14 cellular contexts compared by ENCODE assay signal in the genomic region with DNA sequence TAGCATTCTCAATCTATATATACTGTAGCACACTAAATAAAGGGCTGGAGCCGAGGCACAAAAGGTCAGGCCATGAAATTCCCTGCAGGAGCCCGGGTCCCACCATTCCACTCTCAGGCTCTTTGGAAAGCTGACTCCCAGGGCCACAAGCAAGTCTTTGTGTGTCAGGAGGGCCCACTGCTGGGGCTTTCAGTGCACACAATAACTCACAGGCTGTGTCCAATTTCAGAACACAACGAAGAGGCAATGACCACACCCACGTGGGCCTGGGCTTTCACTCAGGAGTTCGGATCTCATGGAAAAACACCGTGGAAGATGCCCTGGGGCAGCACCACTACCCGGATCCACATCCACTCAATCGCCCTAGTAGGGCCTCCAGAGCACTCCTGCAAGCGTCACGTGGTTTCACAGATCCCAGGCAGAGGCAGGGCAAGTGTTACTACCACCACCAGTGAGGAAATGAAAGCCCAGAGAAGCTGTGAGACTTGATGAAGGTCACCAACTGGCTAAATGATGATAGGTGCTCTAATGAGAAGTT.
DNase-seq lines count a peak whose midpoint lies in the region; ATAC-seq, FAIRE-seq and TF ChIP-seq lines count a peak whose summit lies in the region.
"Had no signal": no experiment of that assay in that cellular context is flagged by ENCODE, and none has a peak within 500 bp of the region (broad histone marks: within the 10 kb centered on the region; RNA-seq: fewer than 3 reads in every experiment).

No MANE protein-coding gene starts in this region.

- H2AFZ ChIP-seq in GM12878 (ENCODE audit: control insufficient read depth, low read depth, low read length): no peak overlapping the region

- H3K4me3 ChIP-seq in GM12878 (no peak overlapping the region), psoas muscle (no peak overlapping the region), stomach (no peak overlapping the region), prostate gland (no peak overlapping the region)

- H3K36me3 ChIP-seq in GM12878 (ENCODE audit: control insufficient read depth in 2 of 2, insufficient read depth in 2 of 2, low read length in 1 of 2) (no peaks in the 10 kb centered on the region), psoas muscle (ENCODE audit: insufficient read depth in 1 of 2, low read depth in 1 of 2) (no peaks in the 10 kb centered on the region), stomach (no peaks in the 10 kb centered on the region), prostate gland (no peaks in the 10 kb centered on the region)

- H4K20me1 ChIP-seq in GM12878 (ENCODE audit: control insufficient read depth, insufficient read depth): no peaks in the 10 kb centered on the region

- in situ Hi-C loops in GM12878 (cut with MboI): no loop called here

- FAIRE-seq in GM12878 (lab: Jason Lieb, UNC): no peak

- intact Hi-C loops in GM12878 (cut with micrococcal nuclease; ENCODE audit: unreplicated experiment) (no loop called here), psoas muscle (cut with DNase I) (no loop called here), stomach (cut with DNase I; ENCODE audit: low total_unique reads) (no loop called here), prostate gland (cut with DNase I) (no loop called here)

- ATAC-seq in GM12878 (no peak), psoas muscle (peak; percentile 45 to 63 (median 55)), GM18520 (IDR thresholded peaks at IDR 0.05; ENCODE audit: unreplicated experiment) (no peak)

- H3K4me2 ChIP-seq in GM12878 (ENCODE audit: control insufficient read depth, insufficient read depth): no peak overlapping the region

- CTCF ChIA-PET in GM12878 (lab: Yijun Ruan, JAX): no interaction called here

- SMC1A ChIA-PET in GM12878 (lab: Charles Lee; ENCODE audit: uncharacterized antibody, unreplicated experiment): no interaction called here

- no peak for TF ChIP-seq RAD21 in Ishikawa (IDR thresholded peaks at IDR 0.05; ENCODE audit: low read depth)
- no peak for TF ChIP-seq RAD21 in GM12878 (IDR thresholded peaks at IDR 0.05; ENCODE audit: insufficient read depth, low read depth, low read length)

- no peak for DNase-seq in GM12878 (ENCODE audit: low read depth, low spot score)
- peak; percentile 60 for DNase-seq in islet precursor cell
- no peak for DNase-seq in psoas muscle
- no peak for DNase-seq in DMS153 (lab: John Stamatoyannopoulos, UW)
- DNase-seq in stomach: no peak
- no peak for DNase-seq in prostate gland (ENCODE audit: low spot score)
- DNase-seq: activated CD4-positive, alpha-beta T cell treated with anti-CD3 and anti-CD28 coated beads, Interleukin-2, amount 10 ng/mL, durations not matched to agents 7 days and 5 days; GOT3; NCI-H510A; stimulated activated CD8-positive, alpha-beta memory T cell treated with anti-CD3 and anti-CD28 coated beads, Interleukin-4, amount 100 ng/mL, for 48 hours; T-helper 9 cell had no signal

- POLR2A ChIA-PET in GM12878 (lab: Charles Lee): no interaction called here

- no peak for TF ChIP-seq EP300 in Ishikawa (IDR thresholded peaks at IDR 0.05; ENCODE audit: borderline replicate concordance)
- no peak for TF ChIP-seq EP300 in GM12878 (IDR thresholded peaks at IDR 0.05; ENCODE audit: borderline replicate concordance in 1 of 2, control insufficient read depth in 1 of 2, low read depth in 2 of 2, low read length in 2 of 2)
- TF ChIP-seq EP300 in stomach (IDR thresholded peaks at IDR 0.05): no peak

- H3K27me3 ChIP-seq in GM12878 (replicated peaks in 1 of 2; ENCODE audit: control insufficient read depth in 2 of 2, insufficient read depth in 2 of 2, low read length in 1 of 2): no peaks in the 10 kb centered on the region; a peak in 1 of 4 replicates
- no peaks in the 10 kb centered on the region for H3K27me3 ChIP-seq in psoas muscle (ENCODE audit: insufficient read depth in 3 of 3, low read length in 2 of 3)
- no peaks in the 10 kb centered on the region for H3K27me3 ChIP-seq in stomach
- H3K27me3 ChIP-seq in prostate gland (replicated peaks; ENCODE audit: insufficient read depth): no peaks in the 10 kb centered on the region

- H3K4me1 ChIP-seq in GM12878 (ENCODE audit: control insufficient read depth, insufficient read depth, low read length) (no peaks in the 10 kb centered on the region), psoas muscle (peaks cover 38% of the 10 kb centered on the region), stomach (peaks cover 3 to 23% (median 13%) of the 10 kb centered on the region in 4 donors), prostate gland (replicated peaks) (peaks cover 12% of the 10 kb centered on the region)

- no TSS peak for BruUV-seq in GM12878 (replicated peaks; lab: Mats Ljungman, UMichigan)

- 11% methylated on average over 10 of the region's 10 CpGs for WGBS in GM12878 (ENCODE audit: insufficient coverage, insufficient replicate concordance, low lambda C conversion rate, missing lambda C conversion rate)
- WGBS in psoas muscle, 3 donors: 34 to 37% (median 36%) methylated on average over 10 of the region's 10 CpGs
- WGBS in stomach, 5 donors: 55 to 74% (median 64%) methylated on average over 8 to 10 of the region's 10 CpGs
- WGBS in prostate gland: 85% methylated on average over 10 of the region's 10 CpGs

- no peak overlapping the region for H3K9ac ChIP-seq in GM12878 (ENCODE audit: control insufficient read depth, insufficient read depth, low read length)

- no peaks in the 10 kb centered on the region for H3K9me3 ChIP-seq in GM12878 (replicated peaks; ENCODE audit: control insufficient read depth, insufficient read depth, low read length)
- no peaks in the 10 kb centered on the region for H3K9me3 ChIP-seq in psoas muscle
- no peaks in the 10 kb centered on the region for H3K9me3 ChIP-seq in stomach
- H3K9me3 ChIP-seq in prostate gland: no peaks in the 10 kb centered on the region

- TF ChIP-seq CTCF in GM12878 (IDR thresholded peaks at IDR 0.05 in 2 of 3, conservative IDR thresholded peaks at IDR 0.05 in 1 of 3; ENCODE audit: control insufficient read depth in 2 of 3, extremely low read depth in 1 of 3, insufficient read depth in 1 of 3, low read depth in 3 of 3, low read length in 3 of 3) (no peak), psoas muscle (IDR thresholded peaks at IDR 0.05) (no peak), stomach (IDR thresholded peaks at IDR 0.05) (no peak), prostate gland (IDR thresholded peaks at IDR 0.05) (no peak)

- H3K79me2 ChIP-seq in GM12878 (ENCODE audit: control insufficient read depth, insufficient read depth, low read length): no peaks in the 10 kb centered on the region

- no peak overlapping the region for H3K27ac ChIP-seq in GM12878 (ENCODE audit: control insufficient read depth, insufficient read depth)
- peak overlapping the region; percentile 77 for H3K27ac ChIP-seq in psoas muscle
- H3K27ac ChIP-seq in stomach: peak overlapping the region in 1 of 5 donors; percentile 13
- no peak overlapping the region for H3K27ac ChIP-seq in prostate gland
- H3K27ac ChIP-seq: RWPE1 had no signal

- RAD21 ChIA-PET in GM12878 (lab: Charles Lee; ENCODE audit: unreplicated experiment): no interaction called here

- TF ChIP-seq POLR2A in GM12878 (IDR thresholded peaks at IDR 0.05; ENCODE audit: low read depth, low read length) (no peak), stomach (IDR thresholded peaks at IDR 0.05) (no peak), prostate gland (IDR thresholded peaks at IDR 0.05) (no peak)

TF ChIP-seq in Ishikawa, 13 proteins besides CTCF, POLR2A, EP300 and RAD21:
- no peak for TF ChIP-seq TAF1 (IDR thresholded peaks at IDR 0.05; ENCODE audit: low read depth)
- TF ChIP-seq, protein P1, sequence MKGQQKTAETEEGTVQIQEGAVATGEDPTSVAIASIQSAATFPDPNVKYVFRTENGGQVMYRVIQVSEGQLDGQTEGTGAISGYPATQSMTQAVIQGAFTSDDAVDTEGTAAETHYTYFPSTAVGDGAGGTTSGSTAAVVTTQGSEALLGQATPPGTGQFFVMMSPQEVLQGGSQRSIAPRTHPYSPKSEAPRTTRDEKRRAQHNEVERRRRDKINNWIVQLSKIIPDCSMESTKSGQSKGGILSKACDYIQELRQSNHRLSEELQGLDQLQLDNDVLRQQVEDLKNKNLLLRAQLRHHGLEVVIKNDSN (IDR thresholded peaks at IDR 0.05): peak; percentile 32; the same call in 1 of the 2 replicates

TF ChIP-seq in GM12878, 131 proteins besides CTCF, POLR2A, EP300 and RAD21:
- TF ChIP-seq MTA3 (IDR thresholded peaks at IDR 0.05; ENCODE audit: borderline replicate concordance, low read length) (no peak), HDGF (IDR thresholded peaks at IDR 0.05) (no peak), MYC (IDR thresholded peaks at IDR 0.05; ENCODE audit: insufficient read depth, insufficient read length, insufficient replicate concordance, low read length, severe bottlenecking) (no peak), SIX5 (IDR thresholded peaks at IDR 0.05; ENCODE audit: low read depth, low read length, severe bottlenecking) (no peak), POU2F2 (IDR thresholded peaks at IDR 0.05; ENCODE audit: borderline replicate concordance, low read depth, low read length) (no peak)
- TF ChIP-seq, protein P2, sequence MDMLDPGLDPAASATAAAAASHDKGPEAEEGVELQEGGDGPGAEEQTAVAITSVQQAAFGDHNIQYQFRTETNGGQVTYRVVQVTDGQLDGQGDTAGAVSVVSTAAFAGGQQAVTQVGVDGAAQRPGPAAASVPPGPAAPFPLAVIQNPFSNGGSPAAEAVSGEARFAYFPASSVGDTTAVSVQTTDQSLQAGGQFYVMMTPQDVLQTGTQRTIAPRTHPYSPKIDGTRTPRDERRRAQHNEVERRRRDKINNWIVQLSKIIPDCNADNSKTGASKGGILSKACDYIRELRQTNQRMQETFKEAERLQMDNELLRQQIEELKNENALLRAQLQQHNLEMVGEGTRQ (IDR thresholded peaks at IDR 0.05; ENCODE audit: borderline replicate concordance, low read depth, low read length): no peak
- TF ChIP-seq, protein P1 (IDR thresholded peaks at IDR 0.05; ENCODE audit: borderline replicate concordance, extremely low read length, insufficient read depth, low read depth, low read length): peak; percentile 25

Comparison
In these comparisons a context has a peak if more than half of its experiments do, and no peak if none do; other contexts are left out.
1. ATAC-seq: peak in psoas muscle (4 of 4); none in GM12878 (single experiment) and GM18520 (single experiment).